ENCODE assay signal across 33 cellular contexts in the genomic region with DNA sequence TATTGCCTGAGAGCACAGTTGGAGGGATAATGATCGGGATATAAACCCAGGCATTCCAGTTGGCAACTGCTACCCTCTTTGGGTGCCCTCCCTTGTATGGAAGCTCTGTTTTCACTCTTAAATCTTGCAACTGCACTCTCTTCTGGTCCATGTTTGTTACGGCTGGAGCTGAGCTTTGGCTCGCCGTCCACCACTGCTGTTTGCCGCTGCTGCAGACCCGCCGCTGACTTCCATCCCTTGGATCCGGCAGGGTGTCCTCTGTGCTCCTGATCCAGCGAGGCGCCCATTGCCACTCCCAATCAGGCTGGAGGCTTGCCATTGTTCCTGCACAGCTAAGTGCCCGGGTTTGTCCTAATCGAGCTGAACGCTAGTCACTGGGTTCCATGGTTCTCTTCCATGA.
"Had no signal": no experiment of that assay in that cellular context is flagged by ENCODE, and none has a peak within 500 bp of the region (broad histone marks: within the 10 kb centered on the region; RNA-seq: fewer than 3 reads in every experiment).

No MANE protein-coding gene starts in this region.

- H3K9me3 ChIP-seq: left lung, mucosa of descending colon, pancreas, prostate gland, stomach, testis, thyroid gland, transverse colon, upper lobe of left lung had no signal

- H3K27ac ChIP-seq: left lung, pancreas, prostate gland, stomach, testis, thyroid gland, transverse colon, upper lobe of left lung had no signal

- ATAC-seq: left colon; left lung; mucosa of descending colon; naive thymus-derived CD4-positive, alpha-beta T cell; natural killer cell treated with Interleukin-12 subunit alpha and Interleukin-12 subunit beta and Interleukin-15 and Interleukin-18, amount 100 ng/mL, for 72 hours; pancreas; right cardiac atrium; sciatic nerve; stimulated activated naive B cell treated with anti-CD40 and anti-IgM and Interleukin-4, amounts not matched to agents 10 μg/mL and 1 μg/mL and 100 μg/mL, for 72 hours; stimulated activated naive CD8-positive, alpha-beta T cell treated with anti-CD3 and anti-CD28 coated beads, Interleukin-15, Interleukin-2, amounts not matched to agents 100 U/mL and 50 U/mL, for 24 hours had no signal

- DNase-seq: hypothalamus; immature natural killer cell; kidney; left colon; left lung; mesendoderm; midbrain; mucosa of descending colon; naive thymus-derived CD4-positive, alpha-beta T cell; nucleus accumbens; pancreas; posterior cingulate gyrus; retina; right cardiac atrium; stimulated activated CD4-positive, alpha-beta T cell treated with anti-CD3 and anti-CD28 coated beads, Interleukin-12 subunit alpha, Interleukin-12 subunit beta, amount 100 ng/mL, for 4 hours; stimulated activated CD4-positive, alpha-beta T cell treated with anti-CD3 and anti-CD28 coated beads, Interleukin-15, amount 100 ng/mL, for 24 hours; stimulated activated CD4-positive, alpha-beta T cell treated with anti-CD3 and anti-CD28 coated beads, Interleukin-2, amount 100 ng/mL, for 24 hours; stimulated activated CD4-positive, alpha-beta T cell treated with anti-CD3 and anti-CD28 coated beads, Interleukin-4, amount 100 ng/mL, for 1 hour; stimulated activated naive B cell treated with anti-CD40 and anti-IgM and Interleukin-4, amounts not matched to agents 10 μg/mL and 1 μg/mL and 100 μg/mL, for 72 hours; stimulated activated naive CD8-positive, alpha-beta T cell treated with anti-CD3 and anti-CD28 coated beads, Interleukin-15, Interleukin-2, amounts not matched to agents 100 U/mL and 50 U/mL, for 24 hours; stomach; testis; thyroid gland; transverse colon had no signal

- H3K36me3 Mint-ChIP-seq: natural killer cell treated with Interleukin-12 subunit alpha and Interleukin-12 subunit beta and Interleukin-15 and Interleukin-18, amount 100 ng/mL, for 72 hours; stimulated activated naive B cell treated with anti-CD40 and anti-IgM and Interleukin-4, amounts not matched to agents 10 μg/mL and 1 μg/mL and 100 μg/mL, for 72 hours had no signal

- H3K27ac Mint-ChIP-seq: immature natural killer cell; natural killer cell treated with Interleukin-12 subunit alpha and Interleukin-12 subunit beta and Interleukin-15 and Interleukin-18, amount 100 ng/mL, for 72 hours; stimulated activated naive B cell treated with anti-CD40 and anti-IgM and Interleukin-4, amounts not matched to agents 10 μg/mL and 1 μg/mL and 100 μg/mL, for 72 hours had no signal

- FAIRE-seq: islet of Langerhans, kidney, pancreas, urothelium cell line had no signal

- H3K27me3 Mint-ChIP-seq: naive thymus-derived CD4-positive, alpha-beta T cell; natural killer cell treated with Interleukin-12 subunit alpha and Interleukin-12 subunit beta and Interleukin-15 and Interleukin-18, amount 100 ng/mL, for 72 hours; stimulated activated naive B cell treated with anti-CD40 and anti-IgM and Interleukin-4, amounts not matched to agents 10 μg/mL and 1 μg/mL and 100 μg/mL, for 72 hours had no signal

- H3K4me3 ChIP-seq: left lung, lung, mucosa of descending colon, pancreas, prostate gland, skin epidermis, stomach, testis, thyroid gland, transverse colon, upper lobe of left lung had no signal

- H3K36me3 ChIP-seq: left lung, pancreas, prostate gland, stomach, thyroid gland, transverse colon, upper lobe of left lung had no signal

- H3K27me3 ChIP-seq: left lung, pancreas, stomach, testis, thyroid gland, transverse colon, upper lobe of left lung had no signal

- H3K9me3 Mint-ChIP-seq: immature natural killer cell; naive thymus-derived CD4-positive, alpha-beta T cell; natural killer cell treated with Interleukin-12 subunit alpha and Interleukin-12 subunit beta and Interleukin-15 and Interleukin-18, amount 100 ng/mL, for 72 hours; neural crest cell; stimulated activated naive B cell treated with anti-CD40 and anti-IgM and Interleukin-4, amounts not matched to agents 10 μg/mL and 1 μg/mL and 100 μg/mL, for 72 hours had no signal

- H3K4me1 ChIP-seq: left lung, pancreas, prostate gland, testis, upper lobe of left lung had no signal

- H3K4me3 Mint-ChIP-seq: immature natural killer cell; naive thymus-derived CD4-positive, alpha-beta T cell; natural killer cell treated with Interleukin-12 subunit alpha and Interleukin-12 subunit beta and Interleukin-15 and Interleukin-18, amount 100 ng/mL, for 72 hours; neural crest cell; stimulated activated naive B cell treated with anti-CD40 and anti-IgM and Interleukin-4, amounts not matched to agents 10 μg/mL and 1 μg/mL and 100 μg/mL, for 72 hours had no signal
